20 cellular contexts compared by ENCODE assay signal in the genomic region with DNA sequence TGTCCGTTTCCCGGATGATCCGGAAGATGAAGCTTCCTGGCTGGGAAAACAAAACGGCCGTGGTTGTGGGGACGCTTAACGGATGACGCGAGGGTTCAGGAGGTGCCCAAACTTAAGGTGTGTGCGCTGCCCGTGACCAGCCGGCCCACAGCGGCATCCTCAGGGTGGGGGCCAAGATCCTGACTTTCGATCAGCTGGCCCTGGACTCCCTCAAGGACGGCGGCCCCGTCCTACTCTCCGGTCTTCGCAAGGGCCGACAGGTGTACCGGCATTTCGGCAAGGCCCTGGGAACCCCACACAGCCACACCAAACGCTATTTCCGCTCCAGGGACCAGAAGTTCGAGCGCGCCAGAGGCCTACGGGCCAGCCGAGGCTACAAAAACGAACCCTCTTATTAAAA. TPM values are rescaled to one million over a fixed set of nuclear protein-coding genes. Genes with fewer than 3 reads are reported as not detected.
A peak's percentile ranks its signal among the peaks of the same experiment; 100 is the strongest.
DNase-seq lines count a peak whose midpoint lies in the region; ATAC-seq, FAIRE-seq and TF ChIP-seq lines count a peak whose summit lies in the region.
"Had no signal": no experiment of that assay in that cellular context is flagged by ENCODE, and none has a peak within 500 bp of the region (broad histone marks: within the 10 kb centered on the region; RNA-seq: fewer than 3 reads in every experiment).

No MANE protein-coding gene starts in this region.

- intact Hi-C loops in kidney (cut with DNase I): no loop called here
- intact Hi-C loops in posterior vena cava (cut with DNase I): no loop called here
- intact Hi-C loops in aorta (cut with DNase I): no loop called here

- no peak overlapping the region for H2AFZ ChIP-seq in H1 (ENCODE audit: low read length)
- H2AFZ ChIP-seq: GM23248 had no signal

- H3K27me3 ChIP-seq in H1 (replicated peaks in 1 of 4; ENCODE audit: control insufficient read depth in 3 of 4, extremely low read depth in 1 of 4, insufficient read depth in 3 of 4, low read length in 3 of 4) (no peaks in the 10 kb centered on the region), aorta (ENCODE audit: control insufficient read depth in 1 of 2, insufficient read depth in 2 of 2, low read length in 1 of 2) (no peaks in the 10 kb centered on the region), H7 (ENCODE audit: control insufficient read depth, insufficient read depth, low read length) (no peaks in the 10 kb centered on the region)
- H3K27me3 ChIP-seq: BE2C had no signal

- H2BK120ac ChIP-seq in H1 (replicated peaks; ENCODE audit: low read depth, low read length): no peak overlapping the region

- no peak overlapping the region for H4K5ac ChIP-seq in H1 (ENCODE audit: insufficient read length, low read depth, low read length)

- H3K4me2 ChIP-seq in H1 (ENCODE audit: insufficient read depth in 1 of 2, low read depth in 2 of 2, low read length in 2 of 2): no peak overlapping the region
- H3K4me2 ChIP-seq: A549 had no signal

- H3K4me1 ChIP-seq in H1 (replicated peaks in 1 of 4; ENCODE audit: control insufficient read depth in 3 of 4, insufficient read depth in 4 of 4, low read length in 3 of 4) (no peaks in the 10 kb centered on the region), kidney (ENCODE audit: control insufficient read depth in 1 of 2, insufficient read depth in 1 of 2, low read depth in 1 of 2, low read length in 2 of 2) (peaks cover 0 to 5% of the 10 kb centered on the region in 2 donors), aorta (ENCODE audit: control insufficient read depth in 1 of 2, insufficient read depth in 2 of 2, low read length in 2 of 2) (no peaks in the 10 kb centered on the region)
- H3K4me1 ChIP-seq: A549 had no signal

- CTCF ChIA-PET in H1 (lab: Charles Lee; ENCODE audit: partially characterized antibody): interaction anchor here (0.6 to 6.3 kb wide), 5 partner anchors 11 to 75 kb away, joined by 3 to 27 read pairs (median 4); no protein-coding TSS in a partner anchor

- TF ChIP-seq POLR2A in H1 (IDR thresholded peaks at IDR 0.05; ENCODE audit: control extremely low read depth in 1 of 2, low read depth in 2 of 2, low read length in 2 of 2): no peak

- FAIRE-seq in H1 (lab: Jason Lieb, UNC) (no peak), kidney (lab: Jason Lieb, UNC) (no peak)
- FAIRE-seq: A549, GM12878, GM18507, HepG2, HTR-8/SVneo had no signal

- H2BK15ac ChIP-seq in H1 (ENCODE audit: low read length): no peak overlapping the region

- no peak overlapping the region for H3K23ac ChIP-seq in H1 (ENCODE audit: insufficient read length)

- H3K14ac ChIP-seq in H1 (ENCODE audit: insufficient read length): no peak overlapping the region

- TF ChIP-seq EP300 in H1 (IDR thresholded peaks at IDR 0.05; ENCODE audit: borderline replicate concordance in 1 of 2, low read depth in 2 of 2, low read length in 2 of 2): no peak

- TF ChIP-seq CTCF in H1 (IDR thresholded peaks at IDR 0.05; ENCODE audit: control extremely low read depth in 1 of 3, insufficient read depth in 1 of 3, low read depth in 1 of 3, low read length in 3 of 3) (no peak), kidney (IDR thresholded peaks at IDR 0.05; ENCODE audit: borderline replicate concordance, extremely low read depth, insufficient read depth) (no peak)

- no peaks in the 10 kb centered on the region for H3K23me2 ChIP-seq in H1 (ENCODE audit: low read depth, low read length)

- no peak overlapping the region for H4K91ac ChIP-seq in H1 (replicated peaks; ENCODE audit: insufficient read length, low read length)

- TF ChIP-seq RAD21 in H1 (IDR thresholded peaks at IDR 0.05 in 1 of 2, conservative IDR thresholded peaks at IDR 0.05 in 1 of 2; ENCODE audit: low read depth in 2 of 2, low read length in 2 of 2): no peak

- H3K18ac ChIP-seq in H1 (ENCODE audit: extremely low read depth, low read length): no peak overlapping the region

- H3K4me3 ChIP-seq in H1 (ENCODE audit: extremely low read depth in 1 of 4, insufficient read depth in 2 of 4, low read depth in 3 of 4, low read length in 4 of 4): no peak overlapping the region
- H3K4me3 ChIP-seq in kidney (ENCODE audit: low read length in 2 of 2): no peak overlapping the region
- no peak overlapping the region for H3K4me3 ChIP-seq in aorta (ENCODE audit: low read length in 2 of 2)
- no peak overlapping the region for H3K4me3 ChIP-seq in H7 (ENCODE audit: insufficient read depth, low read depth, low read length)
- H3K4me3 ChIP-seq: A549, GM12878, GM23248 had no signal

- H2BK20ac ChIP-seq in H1 (ENCODE audit: low read length): no peak overlapping the region

- H2AK5ac ChIP-seq in H1 (ENCODE audit: low read depth, low read length): no peak overlapping the region

- H3K79me1 ChIP-seq in H1 (ENCODE audit: low read depth, low read length): no peaks in the 10 kb centered on the region

- no peak overlapping the region for H2BK5ac ChIP-seq in H1 (ENCODE audit: low read depth, low read length)

- H4K20me1 ChIP-seq in H1 (replicated peaks in 1 of 2; ENCODE audit: control insufficient read depth in 1 of 2, insufficient read depth in 2 of 2, low read length in 2 of 2): no peaks in the 10 kb centered on the region

- H3K79me2 ChIP-seq in H1 (ENCODE audit: control insufficient read depth in 1 of 2, insufficient read depth in 2 of 2, low read length in 2 of 2): no peaks in the 10 kb centered on the region

- H3K4ac ChIP-seq in H1 (replicated peaks; ENCODE audit: insufficient read length, low read depth, low read length): no peak overlapping the region

- H3K36me3 ChIP-seq in H1 (ENCODE audit: control insufficient read depth in 2 of 4, insufficient read depth in 4 of 4, low read length in 3 of 4) (no peaks in the 10 kb centered on the region), kidney (ENCODE audit: control insufficient read depth in 1 of 2, insufficient read depth in 2 of 2, low read length in 2 of 2) (no peaks in the 10 kb centered on the region), aorta (ENCODE audit: control insufficient read depth in 1 of 2, insufficient read depth in 2 of 2, low read length in 1 of 2) (no peaks in the 10 kb centered on the region), H7 (replicated peaks; ENCODE audit: control insufficient read depth, insufficient read depth, low read length) (no peaks in the 10 kb centered on the region)
- H3K36me3 ChIP-seq: BE2C had no signal

- POLR2A ChIA-PET in H1 (lab: Charles Lee; ENCODE audit: partially characterized antibody): no interaction called here

- no peak overlapping the region for H3K27ac ChIP-seq in H1 (ENCODE audit: low read depth, low read length)
- H3K27ac ChIP-seq in kidney (ENCODE audit: low read depth in 2 of 2, low read length in 2 of 2): no peak overlapping the region
- H3K27ac ChIP-seq in aorta (ENCODE audit: low read depth in 1 of 2, low read length in 2 of 2): no peak overlapping the region
- H3K27ac ChIP-seq: A549, C4-2B, GM23248 had no signal

- 93% methylated on average over 28 of the region's 30 CpGs; no CpG with 5 or more reads in 1 of the 2 experiments for WGBS in H1 (ENCODE audit: extremely low coverage in 1 of 2, insufficient coverage in 1 of 2, insufficient read length in 1 of 2, insufficient replicate concordance in 2 of 2, low coverage in 1 of 2, low lambda C conversion rate in 2 of 2, missing lambda C conversion rate in 1 of 2), 2 experiments
- WGBS in aorta, 2 donors: 95% methylated on average over 30 of the region's 30 CpGs

- H4K8ac ChIP-seq in H1 (ENCODE audit: extremely low read depth, insufficient read depth, low read length): peak overlapping the region; percentile 28; the same call in 1 of the 2 replicates

- DNase-seq in H1 (ENCODE audit: low read depth in 1 of 2, low spot score in 2 of 2) (no peak), kidney (peak; percentile 63), posterior vena cava (ENCODE audit: low spot score) (peak; percentile 47), aorta (peak; percentile 33 to 62), T-helper 1 cell (no peak), H7 (no peak)
- DNase-seq: BE2C; CD4-positive, alpha-beta memory T cell; DMS79; GM23248; HCEC 1CT; HFFc6 had no signal

- H3K9ac ChIP-seq in H1 (replicated peaks in 1 of 4; ENCODE audit: extremely low read depth in 1 of 4, low read depth in 3 of 4, low read length in 3 of 4) (no peak overlapping the region), kidney (ENCODE audit: low read length in 2 of 2) (no peak overlapping the region)
- H3K9ac ChIP-seq: GM23248 had no signal

- no peak overlapping the region for H2BK12ac ChIP-seq in H1 (ENCODE audit: low read depth, low read length)

- no peak for ATAC-seq in aorta (ENCODE audit: low FRiP score)
- ATAC-seq: A549, GM12878, HepG2 had no signal

- no peak overlapping the region for H3K56ac ChIP-seq in H1 (replicated peaks; ENCODE audit: insufficient read length, low read depth, low read length)

- H3K9me3 ChIP-seq in H1 (ENCODE audit: insufficient read depth in 2 of 2, low read depth in 1 of 2, low read length in 1 of 2) (no peaks in the 10 kb centered on the region), kidney (ENCODE audit: control insufficient read depth in 1 of 2, low read length in 2 of 2) (no peaks in the 10 kb centered on the region), aorta (ENCODE audit: control insufficient read depth, low read length) (no peaks in the 10 kb centered on the region)
- H3K9me3 ChIP-seq: A549, BE2C had no signal

RNA-seq across cellular contexts. Expression of gene C16orf90, which starts 1.1 kb away (rescaled TPM):
- total RNA-seq in H1 (2021; fragmentation: NEBNext Ultra II Directional; extraction: Animal tissue kit (Norgen Biotek cat#: 25700)): not detected in 2 replicates
- polyA plus RNA-seq in H1 (2011; rRNA removed): not detected in 2 replicates
- polyA plus RNA-seq in H1 (2011; cell fraction: cytosol; rRNA removed): not detected
- polyA plus RNA-seq in H1 (2011; cell fraction: nucleus; rRNA removed): not detected
- not detected in 4 replicates for polyA plus RNA-seq in H1 (2012, experiment 1 of 2)
- not detected for polyA plus RNA-seq in H1 (2012, experiment 2 of 2)
- not detected for polyA plus RNA-seq in H1 (2013, experiment 1 of 2)
- not detected for polyA plus RNA-seq in H1 (2013, experiment 2 of 2)
- not detected in 2 replicates for polyA minus RNA-seq in H1 (2011; rRNA and poly(A)+ RNA removed)
- not detected for polyA minus RNA-seq in H1 (2011; cell fraction: cytosol; rRNA and poly(A)+ RNA removed)
- polyA minus RNA-seq in H1 (2011; cell fraction: nucleus; rRNA and poly(A)+ RNA removed): not detected
- not detected for total RNA-seq in kidney
- not detected for polyA plus RNA-seq in kidney (ENCODE audit: insufficient read depth, low read depth, low replicate concordance)
- total RNA-seq in posterior vena cava: not detected
- not detected for total RNA-seq in aorta
- polyA plus RNA-seq in aorta: not detected
- total RNA-seq in H7 (2014; rRNA removed; shearing (Covaris generic)): not detected in 2 replicates
- total RNA-seq: CD4-positive, alpha-beta memory T cell; G401; GM12878; GM23248; HepG2; HFFc6 had no signal
- polyA plus RNA-seq: A549; AG04450; CD4-positive, alpha-beta memory T cell; GM12878; GM23248; HepG2 had no signal

RNA-seq across cellular contexts. Expression of gene CLUAP1, which starts 4.4 kb away (rescaled TPM):
- total RNA-seq in H1 (2021; fragmentation: NEBNext Ultra II Directional; extraction: Animal tissue kit (Norgen Biotek cat#: 25700)): 11.5 and 15.1 TPM in 2 replicates
- polyA plus RNA-seq in H1 (2011; rRNA removed): 4.0 and 4.8 TPM in 2 replicates
- polyA plus RNA-seq in H1 (2011; cell fraction: cytosol; rRNA removed): 8.8 TPM
- 4.2 TPM for polyA plus RNA-seq in H1 (2011; cell fraction: nucleus; rRNA removed)
- 8.5 to 13.0 TPM (median 11.9 TPM) in 4 replicates for polyA plus RNA-seq in H1 (2012, experiment 1 of 2)
- 2.7 TPM for polyA plus RNA-seq in H1 (2012, experiment 2 of 2)
- polyA plus RNA-seq in H1 (2013, experiment 1 of 2): 6.9 TPM
- 6.8 TPM for polyA plus RNA-seq in H1 (2013, experiment 2 of 2)
- 9.0 and 13.4 TPM in 2 replicates for polyA minus RNA-seq in H1 (2011; rRNA and poly(A)+ RNA removed)
- polyA minus RNA-seq in H1 (2011; cell fraction: cytosol; rRNA and poly(A)+ RNA removed): 12.3 TPM
- polyA minus RNA-seq in H1 (2011; cell fraction: nucleus; rRNA and poly(A)+ RNA removed): 10.6 TPM
- total RNA-seq in kidney: 44.8 TPM
- 39.3 TPM for polyA plus RNA-seq in kidney (ENCODE audit: insufficient read depth, low read depth, low replicate concordance)
- 10 to 100 TPM; 20.9 to 25.8 TPM for total RNA-seq in posterior vena cava
- 10 to 100 TPM; 15.3 to 23.7 TPM for total RNA-seq in aorta
- 10 to 100 TPM; 12.3 to 22.2 TPM for polyA plus RNA-seq in aorta
- 8.5 and 11.9 TPM in 2 replicates for total RNA-seq in H7 (2014; rRNA removed; shearing (Covaris generic))

RNA-seq across cellular contexts. Expression of gene NAA60, which starts 52.9 kb away (rescaled TPM):
- total RNA-seq in H1 (2021; fragmentation: NEBNext Ultra II Directional; extraction: Animal tissue kit (Norgen Biotek cat#: 25700)): 47.6 and 48.3 TPM in 2 replicates
- polyA plus RNA-seq in H1 (2011; rRNA removed) (34.1 and 61.0 TPM in 2 replicates), kidney (ENCODE audit: insufficient read depth, low read depth, low replicate concordance) (66.6 TPM), aorta (10 to 100 TPM; 20.2 to 39.0 TPM)
- 33.0 TPM for polyA plus RNA-seq in H1 (2011; cell fraction: cytosol; rRNA removed)
- 48.7 TPM for polyA plus RNA-seq in H1 (2011; cell fraction: nucleus; rRNA removed)
- polyA plus RNA-seq in H1 (2012, experiment 1 of 2): 41.4 to 49.1 TPM (median 44.4 TPM) in 4 replicates
- 52.5 TPM for polyA plus RNA-seq in H1 (2012, experiment 2 of 2)
- polyA plus RNA-seq in H1 (2013, experiment 1 of 2): 47.4 TPM
- polyA plus RNA-seq in H1 (2013, experiment 2 of 2): 50.5 TPM
- 17.2 and 21.9 TPM in 2 replicates for polyA minus RNA-seq in H1 (2011; rRNA and poly(A)+ RNA removed)
- 29.6 TPM for polyA minus RNA-seq in H1 (2011; cell fraction: cytosol; rRNA and poly(A)+ RNA removed)
- polyA minus RNA-seq in H1 (2011; cell fraction: nucleus; rRNA and poly(A)+ RNA removed): 22.6 TPM
- total RNA-seq in kidney (51.6 TPM), posterior vena cava (10 to 100 TPM; 28.3 to 33.6 TPM), aorta (10 to 100 TPM; 32.4 to 47.5 TPM)
- total RNA-seq in H7 (2014; rRNA removed; shearing (Covaris generic)): 11.0 and 12.6 TPM in 2 replicates

RNA-seq across cellular contexts. Expression of gene ZNF597, which starts 53.1 kb away (rescaled TPM):
- total RNA-seq in H1 (2021; fragmentation: NEBNext Ultra II Directional; extraction: Animal tissue kit (Norgen Biotek cat#: 25700)): 2.3 and 2.6 TPM in 2 replicates
- polyA plus RNA-seq in H1 (2011; rRNA removed) (0.63 and 0.68 TPM in 2 replicates), kidney (ENCODE audit: insufficient read depth, low read depth, low replicate concordance) (0.99 TPM), aorta (1 to 10 TPM in 1 of 2 donors, under 1 TPM in 1; 0.25 to 1.1 TPM)
- 0.94 TPM for polyA plus RNA-seq in H1 (2011; cell fraction: cytosol; rRNA removed)
- 0.68 TPM for polyA plus RNA-seq in H1 (2011; cell fraction: nucleus; rRNA removed)
- 1.1 to 1.7 TPM (median 1.3 TPM) in 4 replicates for polyA plus RNA-seq in H1 (2012, experiment 1 of 2)
- polyA plus RNA-seq in H1 (2012, experiment 2 of 2): 0.14 TPM
- polyA plus RNA-seq in H1 (2013, experiment 1 of 2): 1.5 TPM
- 1.6 TPM for polyA plus RNA-seq in H1 (2013, experiment 2 of 2)
- 2.2 and 2.7 TPM in 2 replicates for polyA minus RNA-seq in H1 (2011; rRNA and poly(A)+ RNA removed)
- 1.0 TPM for polyA minus RNA-seq in H1 (2011; cell fraction: cytosol; rRNA and poly(A)+ RNA removed)
- 2.4 TPM for polyA minus RNA-seq in H1 (2011; cell fraction: nucleus; rRNA and poly(A)+ RNA removed)
- total RNA-seq in kidney (3.4 TPM), posterior vena cava (1 to 10 TPM; 2.5 TPM), aorta (1 to 10 TPM; 2.9 to 3.2 TPM)
- total RNA-seq in H7 (2014; rRNA removed; shearing (Covaris generic)): 1.5 and 1.9 TPM in 2 replicates

Comparison
In these comparisons a context has a peak if more than half of its experiments do, and no peak if none do; other contexts are left out.
1. DNase-seq: peak in kidney (single experiment), posterior vena cava (single experiment) and aorta (2 of 2); none in H1 (0 of 2), T-helper 1 cell (0 of 5) and H7 (single experiment).